Comparison of ENCODE assay signal across 8 cellular contexts in the genomic region with DNA sequence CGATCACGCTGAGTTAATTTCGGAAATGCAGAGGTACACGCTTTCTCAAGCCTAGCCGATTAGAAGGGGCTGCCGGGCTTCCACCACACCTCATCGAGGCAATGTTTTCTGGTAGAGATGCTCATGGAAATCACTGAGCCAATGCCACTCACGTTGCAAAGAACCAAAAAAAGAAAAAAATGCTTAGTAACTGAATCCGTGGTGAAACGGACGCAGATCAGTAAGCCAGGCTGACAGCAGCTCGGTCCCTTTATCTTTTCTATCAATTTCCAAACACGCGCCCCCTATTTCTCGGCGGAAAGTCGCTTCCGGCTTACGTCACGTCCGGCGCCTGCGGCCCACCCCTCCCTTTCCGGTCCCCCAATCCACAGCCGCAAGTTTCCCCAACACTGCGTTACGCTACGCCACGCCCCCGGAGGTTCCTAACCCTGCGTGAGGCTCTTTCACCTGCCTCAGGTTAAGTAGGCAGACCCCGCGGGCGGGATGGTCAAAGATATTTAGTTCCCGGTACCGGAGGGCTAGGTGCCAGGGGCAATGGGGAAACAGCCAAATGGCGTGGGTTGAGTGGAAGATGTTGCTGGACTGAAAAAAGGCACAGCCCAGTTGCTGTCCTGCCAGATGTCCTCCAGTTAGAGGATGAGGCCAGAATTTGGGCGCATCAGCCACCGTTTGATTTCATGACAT. TPM values are rescaled to one million over a fixed set of nuclear protein-coding genes. Genes with fewer than 3 reads are reported as not detected.
A peak's percentile ranks its signal among the peaks of the same experiment; 100 is the strongest.
DNase-seq lines count a peak whose midpoint lies in the region; ATAC-seq and TF ChIP-seq lines count a peak whose summit lies in the region.

A gene with protein sequence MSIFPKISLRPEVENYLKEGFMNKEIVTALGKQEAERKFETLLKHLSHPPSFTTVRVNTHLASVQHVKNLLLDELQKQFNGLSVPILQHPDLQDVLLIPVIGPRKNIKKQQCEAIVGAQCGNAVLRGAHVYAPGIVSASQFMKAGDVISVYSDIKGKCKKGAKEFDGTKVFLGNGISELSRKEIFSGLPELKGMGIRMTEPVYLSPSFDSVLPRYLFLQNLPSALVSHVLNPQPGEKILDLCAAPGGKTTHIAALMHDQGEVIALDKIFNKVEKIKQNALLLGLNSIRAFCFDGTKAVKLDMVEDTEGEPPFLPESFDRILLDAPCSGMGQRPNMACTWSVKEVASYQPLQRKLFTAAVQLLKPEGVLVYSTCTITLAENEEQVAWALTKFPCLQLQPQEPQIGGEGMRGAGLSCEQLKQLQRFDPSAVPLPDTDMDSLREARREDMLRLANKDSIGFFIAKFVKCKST (minus strand): TSS at position 264 of the 684 bp plus-strand sequence. CDS start 384 bp downstream, outside the sequence.

- peaks cover 11% of the 10 kb centered on the region for H3K36me3 Mint-ChIP-seq in activated B cell treated with CpG ODN at 0.5 μM for 24 hours (ENCODE audit: low read depth)

- peak within 1 kb of the TSS; percentile 92 for H3K27ac Mint-ChIP-seq in activated B cell treated with CpG ODN at 0.5 μM for 24 hours

- H3K27ac ChIP-seq in AG04450 (ENCODE audit: low read depth, low read length) (peak within 1 kb of the TSS; percentile 73), caudate nucleus (ENCODE audit: low read depth, low read length) (peak within 1 kb of the TSS; percentile 74)

- intact Hi-C loops in activated B cell treated with CpG ODN at 0.5 μM for 24 hours (cut with micrococcal nuclease) = loop anchor here (1.0 to 10.0 kb wide), 4 partner anchors 8 to 1423 kb away; a partner anchor contains a TSS

- H3K9me3 ChIP-seq in AG04450 (ENCODE audit: control insufficient read depth, insufficient read depth, low read length) = no peaks in the 10 kb centered on the region

- no peaks in the 10 kb centered on the region for H3K27me3 ChIP-seq in AG04450 (ENCODE audit: control insufficient read depth, insufficient read depth, low read length)

- H3K27me3 Mint-ChIP-seq in activated B cell treated with CpG ODN at 0.5 μM for 24 hours = no peaks in the 10 kb centered on the region

- ATAC-seq in GM18868 (IDR thresholded peaks at IDR 0.05; ENCODE audit: unreplicated experiment) (peak; percentile 99), HG03103 (IDR thresholded peaks at IDR 0.05; ENCODE audit: low read depth, unreplicated experiment) (peak; percentile 99), activated B cell treated with CpG ODN at 0.5 μM for 24 hours (ENCODE audit: low read depth) (peak; percentile 98)

- no peaks in the 10 kb centered on the region for H3K9me3 Mint-ChIP-seq in activated B cell treated with CpG ODN at 0.5 μM for 24 hours

- TF ChIP-seq CTCF in AG04450 (IDR thresholded peaks at IDR 0.05; ENCODE audit: low read depth, low read length) (no peak), activated B cell treated with CpG ODN at 0.5 μM for 24 hours (IDR thresholded peaks at IDR 0.05) (no peak)

- POLR2A ChIA-PET in AG04450 (lab: Yijun Ruan, JAX) (no interaction called here), activated B cell treated with CpG ODN at 0.5 μM for 24 hours (lab: Charles Lee) (no interaction called here)

- H3K4me1 Mint-ChIP-seq in activated B cell treated with CpG ODN at 0.5 μM for 24 hours = peaks cover 38% of the 10 kb centered on the region

- CTCF ChIA-PET in AG04450 (lab: Charles Lee) (no interaction called here), activated B cell treated with CpG ODN at 0.5 μM for 24 hours (lab: Charles Lee) (interaction anchor here (1.3 kb wide), 1 partner anchor 8 kb away, joined by 3 read pairs; a partner anchor contains a TSS)

- H3K4me3 Mint-ChIP-seq in activated B cell treated with CpG ODN at 0.5 μM for 24 hours = peak within 1 kb of the TSS; percentile 94

- H3K4me3 ChIP-seq in AG04450 (ENCODE audit: low read depth, low read length) = peak within 1 kb of the TSS; percentile 87

- DNase-seq in AG04450 (ENCODE audit: low read depth, low spot score) (peak; percentile 58), NCI-H2227 (lab: John Stamatoyannopoulos, UW; ENCODE audit: unreplicated experiment) (peak; percentile 85), activated B cell treated with CpG ODN at 0.5 μM for 24 hours (peak; percentile 87), caudate nucleus (lab: John Stamatoyannopoulos, UW) (peak in 60 of 61 donors; percentile 14 to 95 (median 82)), iris pigment epithelial cell (ENCODE audit: low read depth) (peak; percentile 90)
- peak; percentile 87 to 89 (median 88) for DNase-seq in stimulated activated CD4-positive, alpha-beta T cell treated with anti-CD3 and anti-CD28 coated beads, Interleukin-12 subunit alpha, Interleukin-12 subunit beta, amount 100 ng/mL, for 48 hours (ENCODE audit: low read depth in 2 of 3, low spot score in 1 of 3)

RNA-seq across cellular contexts. Expression of the gene that starts here (rescaled TPM):
- 6.0 and 7.6 TPM in 2 replicates for polyA plus RNA-seq in AG04450 (2011; rRNA removed)
- 6.9 and 10.6 TPM in 2 replicates for polyA minus RNA-seq in AG04450 (2011; rRNA and poly(A)+ RNA removed)
- total RNA-seq in activated B cell treated with CpG ODN at 0.5 μM for 24 hours = 16.4 and 18.4 TPM in 2 replicates

Comparison
In these comparisons a context has a peak if more than half of its experiments do, and no peak if none do; other contexts are left out.
1. Peak in every context shown above with its lines: DNase-seq, ATAC-seq, H3K4me3 ChIP-seq and H3K27ac ChIP-seq.